In the genomic region with DNA sequence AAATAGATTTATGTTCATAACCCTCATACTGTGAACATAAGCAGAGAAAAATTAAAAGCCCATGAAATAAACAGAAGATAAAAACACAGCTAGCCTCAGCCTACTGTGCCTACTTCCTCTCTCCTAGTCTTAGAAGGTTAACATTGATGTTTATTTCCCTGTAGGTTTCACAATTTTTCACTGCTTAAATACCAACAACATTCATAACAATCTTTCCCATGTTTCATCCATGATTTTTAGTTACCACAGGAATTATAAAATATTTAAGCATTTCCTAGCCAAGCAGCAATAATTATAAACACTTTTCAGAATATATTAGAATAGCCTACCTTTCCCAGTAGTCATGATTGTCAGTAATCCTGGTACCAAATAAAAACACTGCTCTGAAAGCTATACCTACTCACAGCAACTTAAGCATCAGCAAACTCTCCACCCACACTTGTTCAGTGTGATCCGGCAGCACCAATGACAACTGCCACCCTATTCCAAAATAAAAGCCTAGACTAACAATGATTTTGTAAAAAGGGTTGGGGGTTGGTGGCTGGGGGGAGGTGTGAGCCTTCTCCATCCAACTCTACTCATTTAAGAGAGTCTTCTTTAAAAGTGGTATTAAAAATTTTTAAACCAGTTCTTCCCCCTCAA, we compare ENCODE assay signal across 16 cellular contexts. TPM values are rescaled to one million over a fixed set of nuclear protein-coding genes. Genes with fewer than 3 reads are reported as not detected.
A peak's percentile ranks its signal among the peaks of the same experiment; 100 is the strongest.
DNase-seq lines count a peak whose midpoint lies in the region; ATAC-seq and TF ChIP-seq lines count a peak whose summit lies in the region.
"Had no signal": no experiment of that assay in that cellular context is flagged by ENCODE, and none has a peak within 500 bp of the region (broad histone marks: within the 10 kb centered on the region; RNA-seq: fewer than 3 reads in every experiment).

No MANE protein-coding gene starts in this region.

- ATAC-seq in activated T-helper 17 cell treated with anti-CD3 and anti-CD28 coated beads, Interleukin-2, amount 50 U/mL, for 72 hours (replicated peaks): peak; percentile 32
- ATAC-seq in left lung (peak; percentile 56), esophagus mucosa (no peak), HG03460 (IDR thresholded peaks at IDR 0.05; ENCODE audit: unreplicated experiment) (no peak)

- no peak overlapping the region for H3K4me3 ChIP-seq in left lung
- H3K4me3 ChIP-seq: skin epidermis had no signal

- DNase-seq in DMS 273 (lab: John Stamatoyannopoulos, UW; ENCODE audit: unreplicated experiment): peak; percentile 3
- DNase-seq in DMS 273 treated with DMSO at 0.1 percent for 48 hours (lab: John Stamatoyannopoulos, UW): no peak
- peak; percentile 62 for DNase-seq in NCI-H1105 treated with DMSO at 0.1 percent for 48 hours (lab: John Stamatoyannopoulos, UW)
- no peak for DNase-seq in left lung
- DNase-seq in stimulated activated CD4-positive, alpha-beta T cell treated with anti-CD3 and anti-CD28 coated beads, Interleukin-4, amount 100 ng/mL, for 4 hours: no peak
- DNase-seq: GDM1, GOT3 had no signal

- peaks cover 0 to 25% of the 10 kb centered on the region in 2 donors for H3K4me1 ChIP-seq in left lung

- TF ChIP-seq CTCF in left lung (IDR thresholded peaks at IDR 0.05): no peak

- no peak overlapping the region for H3K27ac Mint-ChIP-seq in activated T-helper 17 cell treated with anti-CD3 and anti-CD28 coated beads, Interleukin-2, amount 50 U/mL, for 72 hours

- H3K27ac ChIP-seq in left lung: no peak overlapping the region
- H3K27ac ChIP-seq: 22Rv1, epithelial cell of prostate had no signal

- intact Hi-C loops in left lung (cut with DNase I): no loop called here

- H3K36me3 Mint-ChIP-seq in activated T-helper 17 cell treated with anti-CD3 and anti-CD28 coated beads, Interleukin-2, amount 50 U/mL, for 72 hours (ENCODE audit: low read depth): peaks cover 37% of the 10 kb centered on the region

- no peaks in the 10 kb centered on the region for H3K9me3 ChIP-seq in left lung

- H3K4me3 Mint-ChIP-seq in activated T-helper 17 cell treated with anti-CD3 and anti-CD28 coated beads, Interleukin-2, amount 50 U/mL, for 72 hours: no peak overlapping the region

- peaks cover 14% of the 10 kb centered on the region for H3K4me1 Mint-ChIP-seq in activated T-helper 17 cell treated with anti-CD3 and anti-CD28 coated beads, Interleukin-2, amount 50 U/mL, for 72 hours

- H3K27me3 ChIP-seq in left lung: no peaks in the 10 kb centered on the region

- peaks cover 0 to 6% of the 10 kb centered on the region in 2 donors for H3K36me3 ChIP-seq in left lung

- H3K9me3 Mint-ChIP-seq in activated T-helper 17 cell treated with anti-CD3 and anti-CD28 coated beads, Interleukin-2, amount 50 U/mL, for 72 hours: no peaks in the 10 kb centered on the region

- no peaks in the 10 kb centered on the region for H3K27me3 Mint-ChIP-seq in activated T-helper 17 cell treated with anti-CD3 and anti-CD28 coated beads, Interleukin-2, amount 50 U/mL, for 72 hours

RNA-seq across cellular contexts. Expression of a gene that starts 40.6 kb away (rescaled TPM):
- total RNA-seq in activated T-helper 17 cell treated with anti-CD3 and anti-CD28 coated beads, Interleukin-2, amount 50 U/mL, for 72 hours: not detected
- total RNA-seq in left lung (not detected), esophagus mucosa (not detected)
- total RNA-seq: activated CD8-positive, alpha-beta memory T cell treated with anti-CD3 and anti-CD28 coated beads for 36 hours; OCI-LY7; T-helper 2 cell treated with Interferon-gamma antibody and Interleukin-4, amounts not matched to agents 100 ng/mL and 5 ng/mL, for 36 hours had no signal

Comparison
In these comparisons a context has a peak if more than half of its experiments do, and no peak if none do; other contexts are left out.
1. DNase-seq: peak in DMS 273 (single experiment) and NCI-H1105 treated with DMSO at 0.1 percent for 48 hours (single experiment); none in DMS 273 treated with DMSO at 0.1 percent for 48 hours (single experiment), left lung (0 of 2) and stimulated activated CD4-positive, alpha-beta T cell treated with anti-CD3 and anti-CD28 coated beads, Interleukin-4, amount 100 ng/mL, for 4 hours (0 of 2).
2. ATAC-seq: peak in activated T-helper 17 cell treated with anti-CD3 and anti-CD28 coated beads, Interleukin-2, amount 50 U/mL, for 72 hours (single experiment) and left lung (single experiment); none in esophagus mucosa (single experiment) and HG03460 (single experiment).